1 cellular context compared by ENCODE assay signal in the genomic region with DNA sequence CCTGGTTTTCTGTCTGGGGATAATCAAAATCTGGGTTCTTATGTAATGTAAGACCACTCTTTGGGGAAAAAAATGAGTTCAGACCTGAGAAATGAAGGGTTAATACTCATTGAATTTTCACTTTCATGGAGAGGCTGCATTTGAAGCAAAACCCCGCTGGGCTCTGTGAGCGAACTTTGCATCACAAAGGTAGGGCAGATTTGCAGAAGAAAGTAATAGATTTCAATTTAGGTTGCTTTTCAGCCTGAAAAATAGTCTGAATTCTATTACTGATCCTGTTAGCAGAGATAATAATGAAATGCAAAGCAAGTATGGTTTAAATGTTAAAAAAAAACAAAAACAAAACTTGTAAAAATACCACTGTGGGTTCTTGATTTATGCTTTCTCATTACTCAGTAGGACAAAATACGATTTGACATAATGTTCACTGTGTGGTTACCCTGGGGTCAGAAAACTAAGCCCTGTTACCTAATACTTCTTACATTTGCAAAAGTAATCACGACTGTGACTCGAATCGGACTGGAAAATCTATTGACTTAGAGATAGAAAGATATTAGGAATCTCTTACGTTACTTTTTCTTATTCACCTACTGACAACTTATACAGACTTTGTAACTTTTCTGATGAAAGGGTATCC.
A peak's percentile ranks its signal among the peaks of the same experiment; 100 is the strongest.
TF ChIP-seq lines count a peak whose summit lies in the region.

No MANE protein-coding gene starts in this region.

TF ChIP-seq in HEK293, 187 proteins besides CTCF, POLR2A, EP300 and RAD21 (continued from another document):
- TF ChIP-seq, protein P1, sequence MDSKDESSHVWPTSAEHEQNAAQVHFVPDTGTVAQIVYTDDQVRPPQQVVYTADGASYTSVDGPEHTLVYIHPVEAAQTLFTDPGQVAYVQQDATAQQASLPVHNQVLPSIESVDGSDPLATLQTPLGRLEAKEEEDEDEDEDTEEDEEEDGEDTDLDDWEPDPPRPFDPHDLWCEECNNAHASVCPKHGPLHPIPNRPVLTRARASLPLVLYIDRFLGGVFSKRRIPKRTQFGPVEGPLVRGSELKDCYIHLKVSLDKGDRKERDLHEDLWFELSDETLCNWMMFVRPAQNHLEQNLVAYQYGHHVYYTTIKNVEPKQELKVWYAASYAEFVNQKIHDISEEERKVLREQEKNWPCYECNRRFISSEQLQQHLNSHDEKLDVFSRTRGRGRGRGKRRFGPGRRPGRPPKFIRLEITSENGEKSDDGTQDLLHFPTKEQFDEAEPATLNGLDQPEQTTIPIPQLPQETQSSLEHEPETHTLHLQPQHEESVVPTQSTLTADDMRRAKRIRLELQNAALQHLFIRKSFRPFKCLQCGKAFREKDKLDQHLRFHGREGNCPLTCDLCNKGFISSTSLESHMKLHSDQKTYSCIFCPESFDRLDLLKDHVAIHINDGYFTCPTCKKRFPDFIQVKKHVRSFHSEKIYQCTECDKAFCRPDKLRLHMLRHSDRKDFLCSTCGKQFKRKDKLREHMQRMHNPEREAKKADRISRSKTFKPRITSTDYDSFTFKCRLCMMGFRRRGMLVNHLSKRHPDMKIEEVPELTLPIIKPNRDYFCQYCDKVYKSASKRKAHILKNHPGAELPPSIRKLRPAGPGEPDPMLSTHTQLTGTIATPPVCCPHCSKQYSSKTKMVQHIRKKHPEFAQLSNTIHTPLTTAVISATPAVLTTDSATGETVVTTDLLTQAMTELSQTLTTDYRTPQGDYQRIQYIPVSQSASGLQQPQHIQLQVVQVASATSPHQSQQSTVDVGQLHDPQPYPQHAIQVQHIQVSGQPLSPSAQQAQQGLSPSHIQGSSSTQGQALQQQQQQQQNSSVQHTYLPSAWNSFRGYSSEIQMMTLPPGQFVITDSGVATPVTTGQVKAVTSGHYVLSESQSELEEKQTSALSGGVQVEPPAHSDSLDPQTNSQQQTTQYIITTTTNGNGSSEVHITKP (tag by site-specific recombination; IDR thresholded peaks at IDR 0.05) = no peak
- TF ChIP-seq, protein P2, sequence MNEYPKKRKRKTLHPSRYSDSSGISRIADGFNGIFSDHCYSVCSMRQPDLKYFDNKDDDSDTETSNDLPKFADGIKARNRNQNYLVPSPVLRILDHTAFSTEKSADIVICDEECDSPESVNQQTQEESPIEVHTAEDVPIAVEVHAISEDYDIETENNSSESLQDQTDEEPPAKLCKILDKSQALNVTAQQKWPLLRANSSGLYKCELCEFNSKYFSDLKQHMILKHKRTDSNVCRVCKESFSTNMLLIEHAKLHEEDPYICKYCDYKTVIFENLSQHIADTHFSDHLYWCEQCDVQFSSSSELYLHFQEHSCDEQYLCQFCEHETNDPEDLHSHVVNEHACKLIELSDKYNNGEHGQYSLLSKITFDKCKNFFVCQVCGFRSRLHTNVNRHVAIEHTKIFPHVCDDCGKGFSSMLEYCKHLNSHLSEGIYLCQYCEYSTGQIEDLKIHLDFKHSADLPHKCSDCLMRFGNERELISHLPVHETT (tag by site-specific recombination; IDR thresholded peaks at IDR 0.05) = no peak
- TF ChIP-seq ZNF621 (tag by site-specific recombination; IDR thresholded peaks at IDR 0.05) (no peak), ZNF610 (tag by site-specific recombination; IDR thresholded peaks at IDR 0.05; ENCODE audit: borderline replicate concordance) (no peak), ZNF548 (tag by site-specific recombination; IDR thresholded peaks at IDR 0.05) (no peak), ZSCAN16 (tag by site-specific recombination; IDR thresholded peaks at IDR 0.05) (no peak), ZNF184 (tag by site-specific recombination; IDR thresholded peaks at IDR 0.05) (no peak), IKZF3 (tag by site-specific recombination; IDR thresholded peaks at IDR 0.05) (peak; percentile 63; the same call in 1 of the 2 replicates), ZNF112 (tag by site-specific recombination; IDR thresholded peaks at IDR 0.05) (no peak), ZNF791 (tag by site-specific recombination; IDR thresholded peaks at IDR 0.05) (no peak), SP3 (tag by site-specific recombination; IDR thresholded peaks at IDR 0.05) (no peak), SCRT1 (tag by site-specific recombination; IDR thresholded peaks at IDR 0.05; ENCODE audit: borderline replicate concordance) (no peak), GLIS1 (tag by site-specific recombination; IDR thresholded peaks at IDR 0.05) (no peak; the same call in 1 of the 2 replicates), ZNF311 (tag by site-specific recombination; IDR thresholded peaks at IDR 0.05; ENCODE audit: borderline replicate concordance) (no peak), ZFHX2 (tag by site-specific recombination; conservative IDR thresholded peaks at IDR 0.05) (no peak), ZNF157 (tag by site-specific recombination; IDR thresholded peaks at IDR 0.05) (no peak), ZNF132 (tag by site-specific recombination; IDR thresholded peaks at IDR 0.05; ENCODE audit: borderline replicate concordance) (no peak)
- TF ChIP-seq, protein P3, sequence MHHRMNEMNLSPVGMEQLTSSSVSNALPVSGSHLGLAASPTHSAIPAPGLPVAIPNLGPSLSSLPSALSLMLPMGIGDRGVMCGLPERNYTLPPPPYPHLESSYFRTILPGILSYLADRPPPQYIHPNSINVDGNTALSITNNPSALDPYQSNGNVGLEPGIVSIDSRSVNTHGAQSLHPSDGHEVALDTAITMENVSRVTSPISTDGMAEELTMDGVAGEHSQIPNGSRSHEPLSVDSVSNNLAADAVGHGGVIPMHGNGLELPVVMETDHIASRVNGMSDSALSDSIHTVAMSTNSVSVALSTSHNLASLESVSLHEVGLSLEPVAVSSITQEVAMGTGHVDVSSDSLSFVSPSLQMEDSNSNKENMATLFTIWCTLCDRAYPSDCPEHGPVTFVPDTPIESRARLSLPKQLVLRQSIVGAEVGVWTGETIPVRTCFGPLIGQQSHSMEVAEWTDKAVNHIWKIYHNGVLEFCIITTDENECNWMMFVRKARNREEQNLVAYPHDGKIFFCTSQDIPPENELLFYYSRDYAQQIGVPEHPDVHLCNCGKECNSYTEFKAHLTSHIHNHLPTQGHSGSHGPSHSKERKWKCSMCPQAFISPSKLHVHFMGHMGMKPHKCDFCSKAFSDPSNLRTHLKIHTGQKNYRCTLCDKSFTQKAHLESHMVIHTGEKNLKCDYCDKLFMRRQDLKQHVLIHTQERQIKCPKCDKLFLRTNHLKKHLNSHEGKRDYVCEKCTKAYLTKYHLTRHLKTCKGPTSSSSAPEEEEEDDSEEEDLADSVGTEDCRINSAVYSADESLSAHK (tag by site-specific recombination; IDR thresholded peaks at IDR 0.05) = no peak
- TF ChIP-seq, protein P4, sequence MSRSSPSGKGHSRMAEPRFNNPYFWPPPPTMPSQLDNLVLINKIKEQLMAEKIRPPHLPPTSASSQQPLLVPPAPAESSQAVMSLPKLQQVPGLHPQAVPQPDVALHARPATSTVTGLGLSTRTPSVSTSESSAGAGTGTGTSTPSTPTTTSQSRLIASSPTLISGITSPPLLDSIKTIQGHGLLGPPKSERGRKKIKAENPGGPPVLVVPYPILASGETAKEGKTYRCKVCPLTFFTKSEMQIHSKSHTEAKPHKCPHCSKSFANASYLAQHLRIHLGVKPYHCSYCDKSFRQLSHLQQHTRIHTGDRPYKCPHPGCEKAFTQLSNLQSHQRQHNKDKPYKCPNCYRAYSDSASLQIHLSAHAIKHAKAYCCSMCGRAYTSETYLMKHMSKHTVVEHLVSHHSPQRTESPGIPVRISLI (tag by site-specific recombination; IDR thresholded peaks at IDR 0.05) = no peak
- TF ChIP-seq, protein P5, sequence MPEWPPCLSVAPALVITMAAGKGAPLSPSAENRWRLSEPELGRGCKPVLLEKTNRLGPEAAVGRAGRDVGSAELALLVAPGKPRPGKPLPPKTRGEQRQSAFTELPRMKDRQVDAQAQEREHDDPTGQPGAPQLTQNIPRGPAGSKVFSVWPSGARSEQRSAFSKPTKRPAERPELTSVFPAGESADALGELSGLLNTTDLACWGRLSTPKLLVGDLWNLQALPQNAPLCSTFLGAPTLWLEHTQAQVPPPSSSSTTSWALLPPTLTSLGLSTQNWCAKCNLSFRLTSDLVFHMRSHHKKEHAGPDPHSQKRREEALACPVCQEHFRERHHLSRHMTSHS (tag by site-specific recombination; IDR thresholded peaks at IDR 0.05) = no peak
- TF ChIP-seq, protein P6, sequence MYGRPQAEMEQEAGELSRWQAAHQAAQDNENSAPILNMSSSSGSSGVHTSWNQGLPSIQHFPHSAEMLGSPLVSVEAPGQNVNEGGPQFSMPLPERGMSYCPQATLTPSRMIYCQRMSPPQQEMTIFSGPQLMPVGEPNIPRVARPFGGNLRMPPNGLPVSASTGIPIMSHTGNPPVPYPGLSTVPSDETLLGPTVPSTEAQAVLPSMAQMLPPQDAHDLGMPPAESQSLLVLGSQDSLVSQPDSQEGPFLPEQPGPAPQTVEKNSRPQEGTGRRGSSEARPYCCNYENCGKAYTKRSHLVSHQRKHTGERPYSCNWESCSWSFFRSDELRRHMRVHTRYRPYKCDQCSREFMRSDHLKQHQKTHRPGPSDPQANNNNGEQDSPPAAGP (tag by site-specific recombination; IDR thresholded peaks at IDR 0.05) = no peak
- TF ChIP-seq, protein P7, sequence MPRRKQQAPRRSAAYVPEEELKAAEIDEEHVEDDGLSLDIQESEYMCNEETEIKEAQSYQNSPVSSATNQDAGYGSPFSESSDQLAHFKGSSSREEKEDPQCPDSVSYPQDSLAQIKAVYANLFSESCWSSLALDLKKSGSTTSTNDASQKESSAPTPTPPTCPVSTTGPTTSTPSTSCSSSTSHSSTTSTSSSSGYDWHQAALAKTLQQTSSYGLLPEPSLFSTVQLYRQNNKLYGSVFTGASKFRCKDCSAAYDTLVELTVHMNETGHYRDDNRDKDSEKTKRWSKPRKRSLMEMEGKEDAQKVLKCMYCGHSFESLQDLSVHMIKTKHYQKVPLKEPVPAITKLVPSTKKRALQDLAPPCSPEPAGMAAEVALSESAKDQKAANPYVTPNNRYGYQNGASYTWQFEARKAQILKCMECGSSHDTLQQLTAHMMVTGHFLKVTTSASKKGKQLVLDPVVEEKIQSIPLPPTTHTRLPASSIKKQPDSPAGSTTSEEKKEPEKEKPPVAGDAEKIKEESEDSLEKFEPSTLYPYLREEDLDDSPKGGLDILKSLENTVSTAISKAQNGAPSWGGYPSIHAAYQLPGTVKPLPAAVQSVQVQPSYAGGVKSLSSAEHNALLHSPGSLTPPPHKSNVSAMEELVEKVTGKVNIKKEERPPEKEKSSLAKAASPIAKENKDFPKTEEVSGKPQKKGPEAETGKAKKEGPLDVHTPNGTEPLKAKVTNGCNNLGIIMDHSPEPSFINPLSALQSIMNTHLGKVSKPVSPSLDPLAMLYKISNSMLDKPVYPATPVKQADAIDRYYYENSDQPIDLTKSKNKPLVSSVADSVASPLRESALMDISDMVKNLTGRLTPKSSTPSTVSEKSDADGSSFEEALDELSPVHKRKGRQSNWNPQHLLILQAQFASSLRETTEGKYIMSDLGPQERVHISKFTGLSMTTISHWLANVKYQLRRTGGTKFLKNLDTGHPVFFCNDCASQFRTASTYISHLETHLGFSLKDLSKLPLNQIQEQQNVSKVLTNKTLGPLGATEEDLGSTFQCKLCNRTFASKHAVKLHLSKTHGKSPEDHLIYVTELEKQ (tag by site-specific recombination; IDR thresholded peaks at IDR 0.05; ENCODE audit: borderline replicate concordance) = peak; percentile 38; the same call in 1 of the 2 replicates
TF ChIP-seq in HEK293: peak in this region for 14.
